In genomic region chr9:100100268-100100667, GRCh38 we compare ENCODE assay signal across 8 cellular contexts. TPM values are rescaled to one million over a fixed set of nuclear protein-coding genes. Genes with fewer than 3 reads are reported as not detected.
DNase-seq lines count a peak whose midpoint lies in the region; ATAC-seq and TF ChIP-seq lines count a peak whose summit lies in the region.

No MANE protein-coding gene starts in this region.

- H3K4me1 ChIP-seq in BLaER1 = peaks cover 22% of the 10 kb centered on the region

- H3K27ac Mint-ChIP-seq in brain = peak overlapping the region; percentile 98 to 99 (median 99)
- H3K27ac Mint-ChIP-seq in natural killer cell treated with Interleukin-12 subunit alpha and Interleukin-12 subunit beta and Interleukin-15 and Interleukin-18, amount 100 ng/mL, for 72 hours = peak overlapping the region; percentile 98 to 99

- no peak for ATAC-seq in natural killer cell treated with Interleukin-12 subunit alpha and Interleukin-12 subunit beta and Interleukin-15 and Interleukin-18, amount 100 ng/mL, for 72 hours

- H3K4me3 Mint-ChIP-seq in brain = peak overlapping the region; percentile 97 to 100 (median 99)
- peak overlapping the region; percentile 100 for H3K4me3 Mint-ChIP-seq in natural killer cell treated with Interleukin-12 subunit alpha and Interleukin-12 subunit beta and Interleukin-15 and Interleukin-18, amount 100 ng/mL, for 72 hours

- H3K4me1 Mint-ChIP-seq in brain = peaks cover 37% of the 10 kb centered on the region
- H3K4me1 Mint-ChIP-seq in natural killer cell treated with Interleukin-12 subunit alpha and Interleukin-12 subunit beta and Interleukin-15 and Interleukin-18, amount 100 ng/mL, for 72 hours (ENCODE audit: low read depth in 2 of 2) = peaks cover 20 to 36% of the 10 kb centered on the region in 2 donors

- H3K27me3 ChIP-seq in BLaER1 = no peaks in the 10 kb centered on the region
- no peaks in the 10 kb centered on the region for H3K27me3 ChIP-seq in HL-60 (ENCODE audit: insufficient read depth, poor library complexity, severe bottlenecking)

- peaks cover 6% of the 10 kb centered on the region for H3K36me3 Mint-ChIP-seq in brain
- H3K36me3 Mint-ChIP-seq in natural killer cell treated with Interleukin-12 subunit alpha and Interleukin-12 subunit beta and Interleukin-15 and Interleukin-18, amount 100 ng/mL, for 72 hours = no peaks in the 10 kb centered on the region

- peak overlapping the region; percentile 89 for H3K4me2 ChIP-seq in BLaER1

- peak overlapping the region; percentile 90; the same call in 1 of the 2 replicates for H3K9ac ChIP-seq in BLaER1

- H3K4me3 ChIP-seq in BLaER1 (peak overlapping the region; percentile 93), HL-60 (replicated peaks; ENCODE audit: insufficient read depth, low read length) (no peak overlapping the region)

- no peak for DNase-seq in HL-60 (ENCODE audit: low read depth in 1 of 2, low spot score in 1 of 2)
- DNase-seq in natural killer cell treated with Interleukin-12 subunit alpha and Interleukin-12 subunit beta and Interleukin-15 and Interleukin-18, amount 100 ng/mL, for 72 hours (ENCODE audit: low spot score) = no peak
- DNase-seq in pons (ENCODE audit: low spot score) = no peak
- no peak for DNase-seq in GOT3 (lab: John Stamatoyannopoulos, UW)
- DNase-seq in hippocampal formation (lab: John Stamatoyannopoulos, UW) = no peak
- DNase-seq in DMS153 treated with DMSO at 0.1 percent for 48 hours (lab: John Stamatoyannopoulos, UW; ENCODE audit: unreplicated experiment) = no peak

- H3K27ac ChIP-seq in BLaER1 (no peak overlapping the region; the same call in 1 of the 2 replicates), HL-60 (replicated peaks) (peak overlapping the region; percentile 75)

- peaks cover 35% of the 10 kb centered on the region for H3K36me3 ChIP-seq in BLaER1

- peaks cover 9% of the 10 kb centered on the region for H3K27me3 Mint-ChIP-seq in brain
- no peaks in the 10 kb centered on the region for H3K27me3 Mint-ChIP-seq in natural killer cell treated with Interleukin-12 subunit alpha and Interleukin-12 subunit beta and Interleukin-15 and Interleukin-18, amount 100 ng/mL, for 72 hours

- no peaks in the 10 kb centered on the region for H3K9me3 Mint-ChIP-seq in brain
- H3K9me3 Mint-ChIP-seq in natural killer cell treated with Interleukin-12 subunit alpha and Interleukin-12 subunit beta and Interleukin-15 and Interleukin-18, amount 100 ng/mL, for 72 hours = no peaks in the 10 kb centered on the region

- TF ChIP-seq CTCF in HL-60 (IDR thresholded peaks at IDR 0.05; ENCODE audit: insufficient read depth, low read length) = no peak
- TF ChIP-seq CTCF in brain (conservative IDR thresholded peaks at IDR 0.05) = no peak

- H3K9me3 ChIP-seq in BLaER1 = no peaks in the 10 kb centered on the region

- H4K20me1 ChIP-seq in BLaER1 = peaks cover 34% of the 10 kb centered on the region

RNA-seq across cellular contexts. Expression of gene INVS, which starts 1.2 kb away (rescaled TPM):
- 9.9 TPM for polyA plus RNA-seq in brain (ENCODE audit: insufficient read depth, low read depth, low replicate concordance)
- 10 to 100 TPM; 22.1 to 32.8 TPM for total RNA-seq in natural killer cell treated with Interleukin-12 subunit alpha and Interleukin-12 subunit beta and Interleukin-15 and Interleukin-18, amount 100 ng/mL, for 72 hours

RNA-seq across cellular contexts. Expression of gene ERP44, which starts 1.5 kb away (rescaled TPM):
- 18.1 TPM for polyA plus RNA-seq in brain (ENCODE audit: insufficient read depth, low read depth, low replicate concordance)
- total RNA-seq in natural killer cell treated with Interleukin-12 subunit alpha and Interleukin-12 subunit beta and Interleukin-15 and Interleukin-18, amount 100 ng/mL, for 72 hours = 10 to 100 TPM; 13.1 to 26.3 TPM
